2 cellular contexts compared by ENCODE assay signal in the genomic region with DNA sequence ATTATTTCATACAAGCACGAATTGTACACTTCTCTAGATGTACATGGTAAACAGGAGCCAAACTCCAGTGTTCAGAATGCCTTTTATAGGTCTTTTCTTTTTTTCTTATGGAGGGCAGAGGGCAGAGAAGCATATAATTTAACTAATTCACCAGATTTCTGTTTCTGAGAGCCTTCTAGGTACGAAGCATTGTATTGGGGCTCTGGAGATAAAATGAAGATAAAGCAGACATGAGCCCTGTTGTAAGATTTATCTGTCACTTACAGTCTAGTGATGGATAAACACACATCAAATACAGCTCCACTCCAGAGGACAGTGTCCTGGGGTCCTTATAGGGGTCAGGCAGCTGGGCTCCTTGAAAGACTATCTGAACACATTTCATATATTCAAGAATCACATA.
TF ChIP-seq lines count a peak whose summit lies in the region.

No MANE protein-coding gene starts in this region.

TF ChIP-seq in SK-N-SH, 30 proteins besides CTCF, POLR2A, EP300 and RAD21 (continued from another document):
- TF ChIP-seq, protein P1, sequence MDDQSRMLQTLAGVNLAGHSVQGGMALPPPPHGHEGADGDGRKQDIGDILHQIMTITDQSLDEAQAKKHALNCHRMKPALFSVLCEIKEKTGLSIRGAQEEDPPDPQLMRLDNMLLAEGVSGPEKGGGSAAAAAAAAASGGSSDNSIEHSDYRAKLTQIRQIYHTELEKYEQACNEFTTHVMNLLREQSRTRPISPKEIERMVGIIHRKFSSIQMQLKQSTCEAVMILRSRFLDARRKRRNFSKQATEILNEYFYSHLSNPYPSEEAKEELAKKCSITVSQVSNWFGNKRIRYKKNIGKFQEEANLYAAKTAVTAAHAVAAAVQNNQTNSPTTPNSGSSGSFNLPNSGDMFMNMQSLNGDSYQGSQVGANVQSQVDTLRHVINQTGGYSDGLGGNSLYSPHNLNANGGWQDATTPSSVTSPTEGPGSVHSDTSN (IDR thresholded peaks at IDR 0.05): no peak
- TF ChIP-seq NRF1 (IDR thresholded peaks at IDR 0.05; ENCODE audit: low read depth, low read length): no peak

TF ChIP-seq in SK-N-SH treated with all-trans-retinoic acid at 6 μM for 48 hours, 23 proteins besides CTCF, POLR2A, EP300 and RAD21 (continued from another document):
- TF ChIP-seq, protein P2, sequence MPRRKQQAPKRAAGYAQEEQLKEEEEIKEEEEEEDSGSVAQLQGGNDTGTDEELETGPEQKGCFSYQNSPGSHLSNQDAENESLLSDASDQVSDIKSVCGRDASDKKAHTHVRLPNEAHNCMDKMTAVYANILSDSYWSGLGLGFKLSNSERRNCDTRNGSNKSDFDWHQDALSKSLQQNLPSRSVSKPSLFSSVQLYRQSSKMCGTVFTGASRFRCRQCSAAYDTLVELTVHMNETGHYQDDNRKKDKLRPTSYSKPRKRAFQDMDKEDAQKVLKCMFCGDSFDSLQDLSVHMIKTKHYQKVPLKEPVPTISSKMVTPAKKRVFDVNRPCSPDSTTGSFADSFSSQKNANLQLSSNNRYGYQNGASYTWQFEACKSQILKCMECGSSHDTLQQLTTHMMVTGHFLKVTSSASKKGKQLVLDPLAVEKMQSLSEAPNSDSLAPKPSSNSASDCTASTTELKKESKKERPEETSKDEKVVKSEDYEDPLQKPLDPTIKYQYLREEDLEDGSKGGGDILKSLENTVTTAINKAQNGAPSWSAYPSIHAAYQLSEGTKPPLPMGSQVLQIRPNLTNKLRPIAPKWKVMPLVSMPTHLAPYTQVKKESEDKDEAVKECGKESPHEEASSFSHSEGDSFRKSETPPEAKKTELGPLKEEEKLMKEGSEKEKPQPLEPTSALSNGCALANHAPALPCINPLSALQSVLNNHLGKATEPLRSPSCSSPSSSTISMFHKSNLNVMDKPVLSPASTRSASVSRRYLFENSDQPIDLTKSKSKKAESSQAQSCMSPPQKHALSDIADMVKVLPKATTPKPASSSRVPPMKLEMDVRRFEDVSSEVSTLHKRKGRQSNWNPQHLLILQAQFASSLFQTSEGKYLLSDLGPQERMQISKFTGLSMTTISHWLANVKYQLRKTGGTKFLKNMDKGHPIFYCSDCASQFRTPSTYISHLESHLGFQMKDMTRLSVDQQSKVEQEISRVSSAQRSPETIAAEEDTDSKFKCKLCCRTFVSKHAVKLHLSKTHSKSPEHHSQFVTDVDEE (CRISPR knock-in tag; IDR thresholded peaks at IDR 0.05): no peak
- TF ChIP-seq, protein P3, sequence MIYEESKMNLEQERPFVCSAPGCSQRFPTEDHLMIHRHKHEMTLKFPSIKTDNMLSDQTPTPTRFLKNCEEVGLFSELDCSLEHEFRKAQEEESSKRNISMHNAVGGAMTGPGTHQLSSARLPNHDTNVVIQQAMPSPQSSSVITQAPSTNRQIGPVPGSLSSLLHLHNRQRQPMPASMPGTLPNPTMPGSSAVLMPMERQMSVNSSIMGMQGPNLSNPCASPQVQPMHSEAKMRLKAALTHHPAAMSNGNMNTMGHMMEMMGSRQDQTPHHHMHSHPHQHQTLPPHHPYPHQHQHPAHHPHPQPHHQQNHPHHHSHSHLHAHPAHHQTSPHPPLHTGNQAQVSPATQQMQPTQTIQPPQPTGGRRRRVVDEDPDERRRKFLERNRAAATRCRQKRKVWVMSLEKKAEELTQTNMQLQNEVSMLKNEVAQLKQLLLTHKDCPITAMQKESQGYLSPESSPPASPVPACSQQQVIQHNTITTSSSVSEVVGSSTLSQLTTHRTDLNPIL (CRISPR knock-in tag; IDR thresholded peaks at IDR 0.05; ENCODE audit: low read depth): no peak
- TF ChIP-seq, protein P4, sequence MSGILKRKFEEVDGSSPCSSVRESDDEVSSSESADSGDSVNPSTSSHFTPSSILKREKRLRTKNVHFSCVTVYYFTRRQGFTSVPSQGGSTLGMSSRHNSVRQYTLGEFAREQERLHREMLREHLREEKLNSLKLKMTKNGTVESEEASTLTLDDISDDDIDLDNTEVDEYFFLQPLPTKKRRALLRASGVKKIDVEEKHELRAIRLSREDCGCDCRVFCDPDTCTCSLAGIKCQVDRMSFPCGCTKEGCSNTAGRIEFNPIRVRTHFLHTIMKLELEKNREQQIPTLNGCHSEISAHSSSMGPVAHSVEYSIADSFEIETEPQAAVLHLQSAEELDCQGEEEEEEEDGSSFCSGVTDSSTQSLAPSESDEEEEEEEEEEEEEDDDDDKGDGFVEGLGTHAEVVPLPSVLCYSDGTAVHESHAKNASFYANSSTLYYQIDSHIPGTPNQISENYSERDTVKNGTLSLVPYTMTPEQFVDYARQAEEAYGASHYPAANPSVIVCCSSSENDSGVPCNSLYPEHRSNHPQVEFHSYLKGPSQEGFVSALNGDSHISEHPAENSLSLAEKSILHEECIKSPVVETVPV (CRISPR knock-in tag; IDR thresholded peaks at IDR 0.05): no peak
- TF ChIP-seq OSR1 (CRISPR knock-in tag; IDR thresholded peaks at IDR 0.05) (no peak), ZNF565 (CRISPR knock-in tag; conservative IDR thresholded peaks at IDR 0.05; ENCODE audit: low read depth) (no peak), CSDC2 (CRISPR knock-in tag; IDR thresholded peaks at IDR 0.05) (no peak), ZNF8 (CRISPR knock-in tag; IDR thresholded peaks at IDR 0.05) (no peak), SNAI2 (CRISPR knock-in tag; IDR thresholded peaks at IDR 0.05) (no peak), BACH2 (CRISPR knock-in tag; IDR thresholded peaks at IDR 0.05; ENCODE audit: borderline replicate concordance) (no peak)
